ENCODE assay signal across 8 cellular contexts in genomic region chr4:67545199-67545995, GRCh38. TPM values are rescaled to one million over a fixed set of nuclear protein-coding genes. Genes with fewer than 3 reads are reported as not detected.
DNase-seq lines count a peak whose midpoint lies in the region; ATAC-seq, FAIRE-seq and TF ChIP-seq lines count a peak whose summit lies in the region.

TSS of gene CENPC (minus strand) at chr4:67545503. CDS start at chr4:67545355, 148 bp downstream.

- intact Hi-C loops in Right ventricle myocardium inferior (cut with DNase I) (loop anchor here (2.0 to 10.0 kb wide), 3 partner anchors 155 to 799 kb away; partner anchors contain the start of gene UBA6), pancreas (cut with DNase I) (no loop called here), tibial artery (cut with DNase I; ENCODE audit: low total_unique reads) (loop anchor here (2.0 kb wide), 1 partner anchor 155 kb away; the partner anchor contains the start of gene UBA6)

- peak; percentile 23 for FAIRE-seq in pancreas (lab: Jason Lieb, UNC)

- WGBS in pancreas, 2 donors = 0 to 1% methylated on average over 53 of the region's 53 CpGs

- H3K79me2 ChIP-seq in SU-DHL-6 (ENCODE audit: insufficient read depth, low read length) = peaks cover 37% of the 10 kb centered on the region

- H3K36me3 Mint-ChIP-seq in activated naive CD8-positive, alpha-beta T cell treated with anti-CD3 and anti-CD28 coated beads, Interleukin-2, amount 10 ng/mL, durations not matched to agents 7 days and 5 days = peaks cover 23% of the 10 kb centered on the region

- peak within 1 kb of the TSS; percentile 79 for H3K27ac ChIP-seq in SU-DHL-6 (ENCODE audit: low read depth, low read length)
- H3K27ac ChIP-seq in pancreas = peak within 1 kb of the TSS; percentile 68 to 91 (median 86)
- peak within 1 kb of the TSS; percentile 78 to 95 for H3K27ac ChIP-seq in tibial artery

- H3F3A ChIP-seq in SU-DHL-6 (ENCODE audit: insufficient read depth) = peaks cover 10% of the 10 kb centered on the region; the same call in 1 of the 2 replicates

- H4K20me1 ChIP-seq in SU-DHL-6 (ENCODE audit: low read depth, low read length) = no peaks in the 10 kb centered on the region; the same call in 1 of the 2 replicates

- H3K27me3 ChIP-seq in SU-DHL-6 (ENCODE audit: low read length) (no peaks in the 10 kb centered on the region), pancreas (peaks cover 0 to 5% (median 0%) of the 10 kb centered on the region in 4 donors), tibial artery (no peaks in the 10 kb centered on the region)

- H3K9me3 Mint-ChIP-seq in activated naive CD8-positive, alpha-beta T cell treated with anti-CD3 and anti-CD28 coated beads, Interleukin-2, amount 10 ng/mL, durations not matched to agents 7 days and 5 days = no peaks in the 10 kb centered on the region

- peak within 1 kb of the TSS; percentile 99 for H3K27ac Mint-ChIP-seq in activated naive CD8-positive, alpha-beta T cell treated with anti-CD3 and anti-CD28 coated beads, Interleukin-2, amount 10 ng/mL, durations not matched to agents 7 days and 5 days

- peak within 1 kb of the TSS; percentile 89 for H3K9ac ChIP-seq in SU-DHL-6 (ENCODE audit: low read length)

- H3K27me3 Mint-ChIP-seq in activated naive CD8-positive, alpha-beta T cell treated with anti-CD3 and anti-CD28 coated beads, Interleukin-2, amount 10 ng/mL, durations not matched to agents 7 days and 5 days = peaks cover 2% of the 10 kb centered on the region

- H3K4me3 Mint-ChIP-seq in activated naive CD8-positive, alpha-beta T cell treated with anti-CD3 and anti-CD28 coated beads, Interleukin-2, amount 10 ng/mL, durations not matched to agents 7 days and 5 days = peak within 1 kb of the TSS; percentile 99

- peak; percentile 93 for TF ChIP-seq POLR2A in GM10847 (IDR thresholded peaks at IDR 0.05; ENCODE audit: extremely low read depth, insufficient read length)

- peak within 1 kb of the TSS; percentile 93 for H3K4me2 ChIP-seq in SU-DHL-6 (ENCODE audit: low read depth, low read length, poor library complexity, severe bottlenecking)

- peak within 1 kb of the TSS; percentile 48 for H2AFZ ChIP-seq in SU-DHL-6 (ENCODE audit: low read depth, low read length, severe bottlenecking)

- no peaks in the 10 kb centered on the region for H3K9me3 ChIP-seq in SU-DHL-6 (ENCODE audit: insufficient read depth, low read length)
- H3K9me3 ChIP-seq in pancreas = no peaks in the 10 kb centered on the region
- no peaks in the 10 kb centered on the region for H3K9me3 ChIP-seq in tibial artery

- H3K4me1 ChIP-seq in pancreas (peaks cover 7 to 23% (median 12%) of the 10 kb centered on the region in 3 donors), tibial artery (peaks cover 0 to 36% (median 4%) of the 10 kb centered on the region in 4 donors)

- peak; percentile 93 for DNase-seq in NCI-H128 (lab: John Stamatoyannopoulos, UW; ENCODE audit: unreplicated experiment)
- DNase-seq in activated naive CD8-positive, alpha-beta T cell treated with anti-CD3 and anti-CD28 coated beads, Interleukin-2, amount 10 ng/mL, durations not matched to agents 7 days and 5 days = peak; percentile 89
- DNase-seq in Right ventricle myocardium inferior (ENCODE audit: missing footprints) = peak; percentile 99
- peak; percentile 92 to 97 (median 96) for DNase-seq in pancreas
- peak; percentile 98 for DNase-seq in tibial artery

- H3K4me1 Mint-ChIP-seq in activated naive CD8-positive, alpha-beta T cell treated with anti-CD3 and anti-CD28 coated beads, Interleukin-2, amount 10 ng/mL, durations not matched to agents 7 days and 5 days = peaks cover 28% of the 10 kb centered on the region

- peaks cover 4% of the 10 kb centered on the region; the same call in 1 of the 2 replicates for H3K36me3 ChIP-seq in SU-DHL-6 (ENCODE audit: low read length)
- H3K36me3 ChIP-seq in pancreas = peaks cover 0 to 5% (median 3%) of the 10 kb centered on the region in 3 donors
- H3K36me3 ChIP-seq in tibial artery = peaks cover 1 to 5% (median 1%) of the 10 kb centered on the region in 3 donors

- ATAC-seq in HG02678 (IDR thresholded peaks at IDR 0.05; ENCODE audit: unreplicated experiment) = peak; percentile 95
- ATAC-seq in activated naive CD8-positive, alpha-beta T cell treated with anti-CD3 and anti-CD28 coated beads, Interleukin-2, amount 10 ng/mL, durations not matched to agents 7 days and 5 days (ENCODE audit: low read depth) = peak; percentile 97
- peak; percentile 100 for ATAC-seq in Right ventricle myocardium inferior
- peak; percentile 97 to 99 (median 98) for ATAC-seq in pancreas

- no peaks in the 10 kb centered on the region for H3K9me2 ChIP-seq in SU-DHL-6 (replicated peaks; ENCODE audit: insufficient read depth, low read length)

- no peak for TF ChIP-seq CTCF in SU-DHL-6 (IDR thresholded peaks at IDR 0.05; ENCODE audit: insufficient read depth, low read length, poor library complexity, severe bottlenecking)
- TF ChIP-seq CTCF in pancreas (IDR thresholded peaks at IDR 0.05) = no peak
- TF ChIP-seq CTCF in tibial artery (IDR thresholded peaks at IDR 0.05) = no peak

- POLR2A ChIA-PET in activated naive CD8-positive, alpha-beta T cell treated with anti-CD3 and anti-CD28 coated beads, Interleukin-2, amount 10 ng/mL, durations not matched to agents 7 days and 5 days (lab: Charles Lee) = interaction anchor here (0.7 to 2.7 kb wide), 8 partner anchors 8 to 155 kb away, joined by 3 to 18 read pairs (median 4); partner anchors contain the start of genes STAP1 and UBA6

- H3K4me3 ChIP-seq in SU-DHL-6 (ENCODE audit: insufficient read depth, low read length, poor library complexity, severe bottlenecking) (peak within 1 kb of the TSS; percentile 96), pancreas (peak within 1 kb of the TSS; percentile 42 to 65 (median 60)), tibial artery (peak within 1 kb of the TSS; percentile 72 to 82)

RNA-seq across cellular contexts. Expression of gene CENPC, which starts in this region (rescaled TPM):
- total RNA-seq in activated naive CD8-positive, alpha-beta T cell treated with anti-CD3 and anti-CD28 coated beads, Interleukin-2, amount 10 ng/mL, durations not matched to agents 7 days and 5 days = 10 to 100 TPM; 50.0 to 50.6 TPM
- total RNA-seq in Right ventricle myocardium inferior (7.3 TPM), pancreas (10 to 100 TPM in 5 of 6 donors, 1 to 10 TPM in 1; 8.6 to 19.5 (median 14.3) TPM)
- polyA plus RNA-seq in pancreas = 1 to 10 TPM; 5.9 to 7.6 TPM

Comparison
In these comparisons a context has a peak if more than half of its experiments do, and no peak if none do; other contexts are left out.
1. Peak in every context shown above with its lines: DNase-seq, ATAC-seq, H3K4me3 ChIP-seq and H3K27ac ChIP-seq.
2. intact Hi-C loops: an anchor here in Right ventricle myocardium inferior (2.0 to 10.0 kb wide) and tibial artery (2.0 kb wide); none called in pancreas.